ENCODE assay signal across 23 cellular contexts in genomic region chr2:86634352-86634751, GRCh38.
"Had no signal": no experiment of that assay in that cellular context is flagged by ENCODE, and none has a peak within 500 bp of the region (broad histone marks: within the 10 kb centered on the region; RNA-seq: fewer than 3 reads in every experiment).

No MANE protein-coding gene starts in this region.

- H3K4me1 ChIP-seq: thyroid gland, uterus had no signal

- H3K9me3 ChIP-seq: mucosa of descending colon, pancreas, prostate gland, stomach, testis had no signal

- DNase-seq: islet precursor cell; left ventricle myocardium inferior; midbrain; mucosa of descending colon; naive thymus-derived CD4-positive, alpha-beta T cell; pancreas; posterior cingulate gyrus; retina; right cardiac atrium; small intestine; stimulated activated CD4-positive, alpha-beta T cell treated with anti-CD3 and anti-CD28 coated beads, Interleukin-1b, Interleukin-23, amount 100 ng/mL, for 48 hours; stimulated activated CD4-positive, alpha-beta T cell treated with anti-CD3 and anti-CD28 coated beads, Interleukin-2, amount 100 ng/mL, for 48 hours; stimulated activated naive B cell treated with anti-CD40 and anti-IgM and Interleukin-4, amounts not matched to agents 10 μg/mL and 1 μg/mL and 100 μg/mL, for 72 hours; stimulated activated naive CD8-positive, alpha-beta T cell treated with anti-CD3 and anti-CD28 coated beads, Interleukin-15, Interleukin-2, amounts not matched to agents 100 U/mL and 50 U/mL, for 24 hours; stomach; testis; thyroid gland; uterus had no signal

- H3K36me3 ChIP-seq: left ventricle myocardium inferior, pancreas, prostate gland, stomach, thyroid gland, uterus had no signal

- H3K79me2 ChIP-seq: hepatocyte had no signal

- H3K27ac ChIP-seq: hepatocyte, left ventricle myocardium inferior, testis, thyroid gland, uterus had no signal

- ATAC-seq: mucosa of descending colon; naive thymus-derived CD4-positive, alpha-beta T cell; natural killer cell treated with Interleukin-12 subunit alpha and Interleukin-12 subunit beta and Interleukin-15 and Interleukin-18, amount 100 ng/mL, for 72 hours; right cardiac atrium; sciatic nerve; stimulated activated naive B cell treated with anti-CD40 and anti-IgM and Interleukin-4, amounts not matched to agents 10 μg/mL and 1 μg/mL and 100 μg/mL, for 72 hours; stimulated activated naive CD8-positive, alpha-beta T cell treated with anti-CD3 and anti-CD28 coated beads, Interleukin-15, Interleukin-2, amounts not matched to agents 100 U/mL and 50 U/mL, for 24 hours had no signal

- H3K4me2 ChIP-seq: hepatocyte had no signal

- H3K4me3 ChIP-seq: hepatocyte, left ventricle myocardium inferior, lung, mucosa of descending colon, pancreas, prostate gland, stomach, testis, thyroid gland, uterus had no signal

- H3K27me3 ChIP-seq: hepatocyte, pancreas, stomach, testis, thyroid gland, uterus had no signal

- H2AFZ ChIP-seq: hepatocyte had no signal

- FAIRE-seq: pancreas, small intestine had no signal
